ENCODE assay signal across 11 cellular contexts in the genomic region with DNA sequence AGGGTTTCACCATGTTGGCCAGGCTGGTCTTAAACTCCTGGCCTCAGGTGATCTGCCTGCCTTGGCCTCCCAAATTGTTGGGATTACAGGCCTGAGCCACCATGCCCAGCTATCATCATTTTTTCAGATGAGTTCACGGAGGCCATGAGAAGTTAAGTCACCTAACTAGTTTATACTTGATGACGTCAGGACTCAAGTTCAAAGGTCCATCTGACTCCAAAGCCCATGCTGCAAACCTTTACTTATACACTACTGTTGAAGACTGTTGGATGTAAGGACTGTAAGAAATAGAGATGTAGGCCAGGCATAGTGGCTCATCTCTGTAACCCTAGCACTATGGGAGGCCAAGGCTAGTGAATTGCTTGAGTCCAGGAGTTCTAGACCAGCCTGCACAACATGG.
"Had no signal": no experiment of that assay in that cellular context is flagged by ENCODE, and none has a peak within 500 bp of the region (broad histone marks: within the 10 kb centered on the region; RNA-seq: fewer than 3 reads in every experiment).

No MANE protein-coding gene starts in this region.

- H3K27ac ChIP-seq: GM23248 had no signal

- H3K4me3 ChIP-seq: GM23248, GM23338, HAP-1 had no signal

- ATAC-seq: GM23338, HCT116 had no signal

- H3K4me2 ChIP-seq: GM23338 had no signal

- H3K4me1 ChIP-seq: HAP-1 had no signal

- H2AFZ ChIP-seq: GM23248, GM23338 had no signal

- FAIRE-seq: H1, H54 had no signal

- DNase-seq: GM23248, GOT3, H7, H9, HCEC 1CT, HFFc6 had no signal

- H3K9ac ChIP-seq: GM23248 had no signal

- H3K9me3 ChIP-seq: HAP-1 had no signal

- H3K36me3 ChIP-seq: HAP-1 had no signal
